In the genomic region with DNA sequence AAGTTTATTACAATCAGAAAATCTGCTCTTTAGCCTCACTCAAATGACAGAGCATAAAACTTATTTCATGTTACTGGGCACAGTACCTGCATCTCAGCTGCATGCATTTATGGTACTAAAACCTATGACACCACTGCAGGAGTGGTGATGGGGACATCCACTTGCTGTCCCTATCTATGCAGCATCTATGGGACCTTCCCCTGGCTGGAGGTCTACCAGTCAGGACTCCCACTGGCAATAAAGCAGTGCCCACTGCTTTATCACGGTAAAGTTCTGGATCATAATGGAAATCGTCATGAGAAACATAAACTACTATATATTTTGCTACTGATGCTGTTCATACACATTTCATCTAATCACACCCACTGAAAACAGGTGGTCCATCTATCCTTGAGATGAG, we compare ENCODE assay signal across 8 cellular contexts. TPM values are rescaled to one million over a fixed set of nuclear protein-coding genes. Genes with fewer than 3 reads are reported as not detected.
DNase-seq lines count a peak whose midpoint lies in the region; ATAC-seq and TF ChIP-seq lines count a peak whose summit lies in the region.

No MANE protein-coding gene starts in this region.

- 78 to 92% (median 84%) methylated on average over 2 of the region's 2 CpGs for WGBS in adrenal gland, 4 donors
- 89% methylated on average over 2 of the region's 2 CpGs; no CpG with 5 or more reads in 1 of the 2 experiments for WGBS in mesodermal cell (ENCODE audit: insufficient coverage in 2 of 2), 2 experiments

- H3K36me3 ChIP-seq in adrenal gland (replicated peaks in 1 of 2) (no peaks in the 10 kb centered on the region), mesodermal cell (ENCODE audit: control insufficient read depth, insufficient read depth, low read length) (no peaks in the 10 kb centered on the region)

- no peak overlapping the region for H3K27ac Mint-ChIP-seq in activated T-cell treated with anti-CD3 and anti-CD28 coated beads, Interleukin-2, amount 50 U/mL, for 24 hours

- peak overlapping the region; percentile 2 to 84 (median 45) for H3K27ac ChIP-seq in adrenal gland
- H3K27ac ChIP-seq in mesodermal cell (ENCODE audit: low read depth, low read length, severe bottlenecking): peak overlapping the region; percentile 82
- H3K27ac ChIP-seq in temporal lobe (ENCODE audit: low read depth, low read length): peak overlapping the region; percentile 36

- no peak for TF ChIP-seq CTCF in adrenal gland (IDR thresholded peaks at IDR 0.05)

- peak overlapping the region; percentile 48 for H3K4me3 Mint-ChIP-seq in activated T-cell treated with anti-CD3 and anti-CD28 coated beads, Interleukin-2, amount 50 U/mL, for 24 hours

- peaks cover 32 to 72% of the 10 kb centered on the region in 2 donors for H3K4me1 ChIP-seq in adrenal gland (replicated peaks in 1 of 2)
- H3K4me1 ChIP-seq in mesodermal cell (ENCODE audit: control insufficient read depth, insufficient read depth, low read length, poor library complexity, severe bottlenecking): peaks cover 26% of the 10 kb centered on the region

- H3K4me1 Mint-ChIP-seq in activated T-cell treated with anti-CD3 and anti-CD28 coated beads, Interleukin-2, amount 50 U/mL, for 24 hours (ENCODE audit: low read depth): peaks cover 95% of the 10 kb centered on the region

- H3K36me3 Mint-ChIP-seq in activated T-cell treated with anti-CD3 and anti-CD28 coated beads, Interleukin-2, amount 50 U/mL, for 24 hours (ENCODE audit: low read depth): peaks cover 67% of the 10 kb centered on the region

- H3K4me3 ChIP-seq in adrenal gland (no peak overlapping the region), mesodermal cell (ENCODE audit: extremely low read depth, insufficient read depth, low read length, poor library complexity, severe bottlenecking) (no peak overlapping the region)

- no peaks in the 10 kb centered on the region for H3K27me3 Mint-ChIP-seq in activated T-cell treated with anti-CD3 and anti-CD28 coated beads, Interleukin-2, amount 50 U/mL, for 24 hours

- no peaks in the 10 kb centered on the region for H3K27me3 ChIP-seq in adrenal gland

- no peaks in the 10 kb centered on the region for H3K9me3 ChIP-seq in adrenal gland (replicated peaks in 1 of 3)
- no peaks in the 10 kb centered on the region for H3K9me3 ChIP-seq in mesodermal cell (ENCODE audit: control insufficient read depth, low read length)

- ATAC-seq in HG03378 (IDR thresholded peaks at IDR 0.05; ENCODE audit: unreplicated experiment) (no peak), GM18861 (IDR thresholded peaks at IDR 0.05; ENCODE audit: unreplicated experiment) (no peak)

- H3K9me3 Mint-ChIP-seq in activated T-cell treated with anti-CD3 and anti-CD28 coated beads, Interleukin-2, amount 50 U/mL, for 24 hours: no peaks in the 10 kb centered on the region

- DNase-seq in activated T-cell treated with anti-CD3 and anti-CD28 coated beads, Interleukin-2, amount 50 U/mL, for 24 hours: no peak
- no peak for DNase-seq in activated T-cell treated with anti-CD3 and anti-CD28 coated beads, Interleukin-2, amount 50 U/mL, for 1 hour
- peak in 2 of 7 donors; percentile 14 for DNase-seq in adrenal gland
- no peak for DNase-seq in occipital lobe (lab: John Stamatoyannopoulos, UW)

- no peak for TF ChIP-seq POLR2A in adrenal gland (IDR thresholded peaks at IDR 0.05)

- intact Hi-C loops in adrenal gland (cut with DNase I): no loop called here

RNA-seq across cellular contexts. Expression of a gene that starts 26.2 kb away (rescaled TPM):
- total RNA-seq in adrenal gland (100 to 1,000 TPM in 1 of 8 donors, 10 to 100 TPM in 7; 75.0 to 182 (median 91.1) TPM), temporal lobe (24.8 TPM), occipital lobe (26.4 TPM)
- 10 to 100 TPM; 54.3 to 93.9 (median 79.4) TPM for polyA plus RNA-seq in adrenal gland
- polyA plus RNA-seq in mesodermal cell (2013, experiment 1 of 2): 24.3 TPM
- polyA plus RNA-seq in mesodermal cell (2013, experiment 2 of 2): 23.7 TPM

RNA-seq across cellular contexts. Expression of a gene that starts 39.1 kb away (rescaled TPM):
- total RNA-seq in adrenal gland (10 to 100 TPM in 2 of 8 donors, 1 to 10 TPM in 6; 3.4 to 10.8 (median 6.8) TPM), temporal lobe (3.0 TPM), occipital lobe (1.9 TPM)
- polyA plus RNA-seq in adrenal gland: 10 to 100 TPM in 2 of 3 donors, 1 to 10 TPM in 1; 3.7 to 14.6 (median 11.5) TPM
- 5.5 TPM for polyA plus RNA-seq in mesodermal cell (2013, experiment 1 of 2)
- polyA plus RNA-seq in mesodermal cell (2013, experiment 2 of 2): 3.3 TPM
